Comparison of ENCODE assay signal across 9 cellular contexts in the genomic region with DNA sequence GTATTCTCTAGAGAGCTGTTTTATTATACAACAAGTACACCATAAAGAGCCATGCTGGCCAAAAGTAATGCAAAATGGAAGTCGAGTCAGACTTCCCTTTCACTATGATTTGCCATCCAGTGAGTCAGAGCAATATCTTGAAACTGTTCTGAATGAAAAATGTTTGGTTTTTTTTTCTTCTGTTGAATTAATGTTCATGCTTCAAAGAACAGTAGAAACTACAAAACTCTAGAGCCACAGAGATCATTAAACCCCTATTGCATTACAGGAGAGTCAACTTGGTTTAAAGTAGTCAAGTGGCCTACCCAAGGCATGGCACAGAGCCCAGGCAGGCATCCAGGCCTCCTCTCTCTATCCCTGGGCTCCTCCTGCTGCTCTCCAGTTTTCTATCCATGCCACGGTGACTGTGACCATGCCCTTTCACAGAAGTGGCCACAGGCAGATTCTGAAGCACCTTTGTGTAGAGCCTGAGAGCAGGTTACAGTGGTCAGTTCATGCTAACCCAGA.
DNase-seq lines count a peak whose midpoint lies in the region; ATAC-seq lines count a peak whose summit lies in the region.
"Had no signal": no experiment of that assay in that cellular context is flagged by ENCODE, and none has a peak within 500 bp of the region (broad histone marks: within the 10 kb centered on the region; RNA-seq: fewer than 3 reads in every experiment).

No MANE protein-coding gene starts in this region.

- CTCF ChIA-PET in naive thymus-derived CD4-positive, alpha-beta T cell (lab: Charles Lee), result no interaction called here

- H3K4me1 Mint-ChIP-seq in naive thymus-derived CD4-positive, alpha-beta T cell, result no peaks in the 10 kb centered on the region

- H3K4me3 ChIP-seq in naive thymus-derived CD4-positive, alpha-beta T cell (ENCODE audit: low read length), result no peak overlapping the region

- peak; percentile 72 for ATAC-seq in GM18511 (IDR thresholded peaks at IDR 0.05; ENCODE audit: unreplicated experiment)
- ATAC-seq in GM21529 (IDR thresholded peaks at IDR 0.05; ENCODE audit: unreplicated experiment), result peak; percentile 68
- peak; percentile 71 for ATAC-seq in HG03558 (IDR thresholded peaks at IDR 0.05; ENCODE audit: extremely low read depth, unreplicated experiment)
- ATAC-seq in naive thymus-derived CD4-positive, alpha-beta T cell, result no peak

- no peaks in the 10 kb centered on the region for H3K4me1 ChIP-seq in naive thymus-derived CD4-positive, alpha-beta T cell (ENCODE audit: control insufficient read depth in 2 of 2, insufficient read depth in 2 of 2, low read length in 2 of 2)
- H3K4me1 ChIP-seq: Caco-2 had no signal

- no peak overlapping the region for H3K4me3 Mint-ChIP-seq in naive thymus-derived CD4-positive, alpha-beta T cell

- H3K27ac ChIP-seq in naive thymus-derived CD4-positive, alpha-beta T cell (ENCODE audit: low read depth, low read length), result no peak overlapping the region

- H3K9me3 Mint-ChIP-seq in naive thymus-derived CD4-positive, alpha-beta T cell, result peaks cover 0 to 11% (median 0%) of the 10 kb centered on the region in 11 donors

- no peaks in the 10 kb centered on the region for H3K36me3 Mint-ChIP-seq in naive thymus-derived CD4-positive, alpha-beta T cell

- no peak overlapping the region for H3K27ac Mint-ChIP-seq in naive thymus-derived CD4-positive, alpha-beta T cell

- intact Hi-C loops in naive thymus-derived CD4-positive, alpha-beta T cell (cut with micrococcal nuclease), result no loop called here

- no peaks in the 10 kb centered on the region for H3K36me3 ChIP-seq in naive thymus-derived CD4-positive, alpha-beta T cell (ENCODE audit: control insufficient read depth in 2 of 3, insufficient read depth in 3 of 3, low read length in 3 of 3)

- no peaks in the 10 kb centered on the region for H3K27me3 Mint-ChIP-seq in naive thymus-derived CD4-positive, alpha-beta T cell

- H3K9me3 ChIP-seq in naive thymus-derived CD4-positive, alpha-beta T cell (ENCODE audit: control insufficient read depth in 2 of 3, low read length in 3 of 3), result no peaks in the 10 kb centered on the region
- H3K9me3 ChIP-seq: Caco-2 had no signal

- peak; percentile 44 for DNase-seq in kidney glomerular epithelial cell (lab: John Stamatoyannopoulos, UW)
- no peak for DNase-seq in NCI-H2196 treated with DMSO at 0.1 percent for 48 hours (lab: John Stamatoyannopoulos, UW; ENCODE audit: unreplicated experiment)
- DNase-seq in naive thymus-derived CD4-positive, alpha-beta T cell, result no peak
- DNase-seq in ecto neural progenitor cell (ENCODE audit: low spot score), result no peak
- DNase-seq: Caco-2, NCI-H748 treated with DMSO at 0.1 percent for 48 hours had no signal

- H3K27me3 ChIP-seq in naive thymus-derived CD4-positive, alpha-beta T cell (ENCODE audit: control insufficient read depth in 2 of 2, insufficient read depth in 2 of 2, low read length in 2 of 2), result no peaks in the 10 kb centered on the region

- POLR2A ChIA-PET in naive thymus-derived CD4-positive, alpha-beta T cell (lab: Charles Lee), result no interaction called here
